In genomic region chr5:180059326-180059725, GRCh38 we compare ENCODE assay signal across 26 cellular contexts.
"Had no signal": no experiment of that assay in that cellular context is flagged by ENCODE, and none has a peak within 500 bp of the region (broad histone marks: within the 10 kb centered on the region; RNA-seq: fewer than 3 reads in every experiment).

No MANE protein-coding gene starts in this region.

- H3K27ac ChIP-seq: colonic mucosa, gastroesophageal sphincter, hepatocyte, skin epidermis, thoracic aorta had no signal

- H3K4me3 Mint-ChIP-seq: activated CD8-positive, alpha-beta T cell treated with anti-CD3 and anti-CD28 coated beads for 36 hours; activated naive CD4-positive, alpha-beta T cell treated with anti-CD3 and anti-CD28 coated beads, Interleukin-2, amount 50 U/mL, for 24 hours; activated naive CD8-positive, alpha-beta T cell treated with anti-CD3 and anti-CD28 coated beads, Interleukin-2, amount 50 U/mL, for 24 hours; activated T-cell treated with anti-CD3 and anti-CD28 coated beads, Interleukin-2, amount 50 U/mL, for 4 hours; activated T-helper 17 cell treated with anti-CD3 and anti-CD28 coated beads, Interleukin-2, amount 50 U/mL, for 72 hours; natural killer cell; stimulated activated effector memory CD8-positive, alpha-beta T cell treated with anti-CD3 and anti-CD28 coated beads, Interleukin-12 subunit alpha, Interleukin-12 subunit beta, amount 100 ng/mL, for 72 hours; stimulated activated naive CD8-positive, alpha-beta T cell treated with anti-CD3 and anti-CD28 coated beads, Interleukin-15, Interleukin-2, amounts not matched to agents 100 ng/mL and 50 ng/mL, for 24 hours; T-helper 1 cell treated with Interleukin-12 subunit alpha and Interleukin-12 subunit beta and Interleukin-4 antibody, amounts not matched to agents 30 μg/mL and 1 μg/mL, for 36 hours had no signal

- H3K36me3 ChIP-seq: colonic mucosa, gastroesophageal sphincter, thoracic aorta had no signal

- H3K9me3 Mint-ChIP-seq: activated CD8-positive, alpha-beta T cell treated with anti-CD3 and anti-CD28 coated beads for 36 hours; activated naive CD4-positive, alpha-beta T cell treated with anti-CD3 and anti-CD28 coated beads, Interleukin-2, amount 50 U/mL, for 24 hours; activated naive CD8-positive, alpha-beta T cell treated with anti-CD3 and anti-CD28 coated beads, Interleukin-2, amount 50 U/mL, for 24 hours; activated T-cell treated with anti-CD3 and anti-CD28 coated beads, Interleukin-2, amount 50 U/mL, for 4 hours; activated T-helper 17 cell treated with anti-CD3 and anti-CD28 coated beads, Interleukin-2, amount 50 U/mL, for 72 hours; natural killer cell; stimulated activated effector memory CD8-positive, alpha-beta T cell treated with anti-CD3 and anti-CD28 coated beads, Interleukin-12 subunit alpha, Interleukin-12 subunit beta, amount 100 ng/mL, for 72 hours; stimulated activated naive CD8-positive, alpha-beta T cell treated with anti-CD3 and anti-CD28 coated beads, Interleukin-15, Interleukin-2, amounts not matched to agents 100 ng/mL and 50 ng/mL, for 24 hours; T-helper 1 cell treated with Interleukin-12 subunit alpha and Interleukin-12 subunit beta and Interleukin-4 antibody, amounts not matched to agents 30 μg/mL and 1 μg/mL, for 36 hours had no signal

- H3K27me3 Mint-ChIP-seq: activated CD8-positive, alpha-beta T cell treated with anti-CD3 and anti-CD28 coated beads for 36 hours; activated naive CD4-positive, alpha-beta T cell treated with anti-CD3 and anti-CD28 coated beads, Interleukin-2, amount 50 U/mL, for 24 hours; activated naive CD8-positive, alpha-beta T cell treated with anti-CD3 and anti-CD28 coated beads, Interleukin-2, amount 50 U/mL, for 24 hours; activated T-helper 17 cell treated with anti-CD3 and anti-CD28 coated beads, Interleukin-2, amount 50 U/mL, for 72 hours; stimulated activated naive CD8-positive, alpha-beta T cell treated with anti-CD3 and anti-CD28 coated beads, Interleukin-15, Interleukin-2, amounts not matched to agents 100 ng/mL and 50 ng/mL, for 24 hours had no signal

- H3K4me2 ChIP-seq: hepatocyte had no signal

- H3K4me1 ChIP-seq: colonic mucosa had no signal

- DNase-seq: activated CD4-positive, alpha-beta T cell treated with anti-CD3 and anti-CD28 coated beads for 1 hour; activated CD4-positive, alpha-beta T cell treated with anti-CD3 and anti-CD28 coated beads, Interleukin-2, amount 50 U/mL, for 1 hour; activated CD8-positive, alpha-beta T cell treated with anti-CD3 and anti-CD28 coated beads for 36 hours; activated gamma-delta T cell treated with Interleukin-2 at 50 U/mL for 16 hours; activated naive CD8-positive, alpha-beta T cell treated with anti-CD3 and anti-CD28 coated beads, Interleukin-2, amount 50 U/mL, for 24 hours; activated T-cell treated with anti-CD3 and anti-CD28 coated beads, Interleukin-2, amount 50 U/mL, for 4 hours; cerebellar nuclear complex; colonic mucosa; effector CD8-positive, alpha-beta T cell; natural killer cell; retina; stimulated activated CD4-positive, alpha-beta T cell treated with anti-CD3 and anti-CD28 coated beads, Interleukin-4, amount 100 ng/mL, for 24 hours; SW 1271; T-helper 9 cell had no signal

- H3K4me3 ChIP-seq: colonic mucosa, gastroesophageal sphincter, hepatocyte, skin epidermis, thoracic aorta had no signal

- H3K4me1 Mint-ChIP-seq: activated naive CD8-positive, alpha-beta T cell treated with anti-CD3 and anti-CD28 coated beads, Interleukin-2, amount 50 U/mL, for 24 hours had no signal

- H3K9me3 ChIP-seq: colonic mucosa, gastroesophageal sphincter, thoracic aorta had no signal

- H3K27ac Mint-ChIP-seq: activated CD8-positive, alpha-beta T cell treated with anti-CD3 and anti-CD28 coated beads for 36 hours; activated naive CD4-positive, alpha-beta T cell treated with anti-CD3 and anti-CD28 coated beads, Interleukin-2, amount 50 U/mL, for 24 hours; activated naive CD8-positive, alpha-beta T cell treated with anti-CD3 and anti-CD28 coated beads, Interleukin-2, amount 50 U/mL, for 24 hours; activated T-helper 17 cell treated with anti-CD3 and anti-CD28 coated beads, Interleukin-2, amount 50 U/mL, for 72 hours; natural killer cell; stimulated activated effector memory CD8-positive, alpha-beta T cell treated with anti-CD3 and anti-CD28 coated beads, Interleukin-12 subunit alpha, Interleukin-12 subunit beta, amount 100 ng/mL, for 72 hours; stimulated activated naive CD8-positive, alpha-beta T cell treated with anti-CD3 and anti-CD28 coated beads, Interleukin-15, Interleukin-2, amounts not matched to agents 100 ng/mL and 50 ng/mL, for 24 hours; T-helper 1 cell treated with Interleukin-12 subunit alpha and Interleukin-12 subunit beta and Interleukin-4 antibody, amounts not matched to agents 30 μg/mL and 1 μg/mL, for 36 hours had no signal

- H2AFZ ChIP-seq: hepatocyte had no signal

- FAIRE-seq: keratinocyte, TTC549, urothelium cell line had no signal

- H3K27me3 ChIP-seq: colonic mucosa, gastroesophageal sphincter, hepatocyte had no signal

- H3K36me3 Mint-ChIP-seq: natural killer cell; stimulated activated effector memory CD8-positive, alpha-beta T cell treated with anti-CD3 and anti-CD28 coated beads, Interleukin-12 subunit alpha, Interleukin-12 subunit beta, amount 100 ng/mL, for 72 hours had no signal
